21 cellular contexts compared by ENCODE assay signal in the genomic region with DNA sequence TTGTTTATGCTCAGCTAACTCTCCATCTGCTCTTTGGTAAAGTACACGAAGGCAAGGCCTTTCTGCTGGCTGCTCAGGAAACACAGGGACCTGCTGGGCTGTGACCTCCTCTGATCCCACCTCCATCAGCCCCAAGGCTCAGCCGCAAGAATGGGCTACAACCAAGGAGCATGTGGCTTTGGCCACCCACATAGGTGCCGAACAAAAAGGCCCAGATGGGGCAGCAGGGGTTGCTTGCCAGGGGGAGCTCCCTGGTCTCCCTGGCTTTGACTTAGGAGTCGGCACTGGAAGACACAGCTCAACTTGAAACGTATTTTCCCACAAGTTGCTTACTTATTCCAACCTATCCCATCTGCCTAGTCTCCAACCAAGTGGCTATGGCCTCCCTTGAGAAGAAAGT.
"Had no signal": no experiment of that assay in that cellular context is flagged by ENCODE, and none has a peak within 500 bp of the region (broad histone marks: within the 10 kb centered on the region; RNA-seq: fewer than 3 reads in every experiment).

No MANE protein-coding gene starts in this region.

- ATAC-seq: gastrocnemius medialis, heart right ventricle, left cardiac atrium, left lung, left ventricle myocardium superior, lower lobe of right lung, mucosa of descending colon had no signal

- H3K36me3 ChIP-seq: esophagus squamous epithelium, gastrocnemius medialis, heart right ventricle, left lung, lower lobe of right lung had no signal

- H3K4me1 Mint-ChIP-seq: naive B cell had no signal

- H3K27ac Mint-ChIP-seq: mesothelial cell of epicardium, naive B cell had no signal

- H3K9me3 ChIP-seq: esophagus squamous epithelium, gastrocnemius medialis, heart right ventricle, left lung, lower lobe of right lung, mucosa of descending colon had no signal

- H3K4me3 Mint-ChIP-seq: mesothelial cell of epicardium, naive B cell had no signal

- DNase-seq: dermis blood vessel endothelial cell; effector CD4-positive, alpha-beta T cell; effector memory CD4-positive, alpha-beta T cell; esophagus squamous epithelium; foreskin fibroblast; foreskin melanocyte; gastrocnemius medialis; glutamatergic neuron; head of caudate nucleus; heart right ventricle; hippocampal formation; left cardiac atrium; left lung; left ventricle myocardium superior; lower lobe of right lung; mesenchymal stem cell; mucosa of descending colon; naive B cell had no signal

- H3K4me3 ChIP-seq: coronary artery, dorsolateral prefrontal cortex, esophagus squamous epithelium, gastrocnemius medialis, heart right ventricle, left lung, lower lobe of right lung, mucosa of descending colon had no signal

- H3K27ac ChIP-seq: coronary artery, esophagus squamous epithelium, gastrocnemius medialis, heart right ventricle, left lung, lower lobe of right lung had no signal

- H3K4me1 ChIP-seq: gastrocnemius medialis, left lung, lower lobe of right lung had no signal
